8 cellular contexts compared by ENCODE assay signal in genomic region chr20:45052698-45053440, GRCh38. TPM values are rescaled to one million over a fixed set of nuclear protein-coding genes. Genes with fewer than 3 reads are reported as not detected.
A peak's percentile ranks its signal among the peaks of the same experiment; 100 is the strongest.
DNase-seq lines count a peak whose midpoint lies in the region; ATAC-seq and TF ChIP-seq lines count a peak whose summit lies in the region.

No MANE protein-coding gene starts in this region.

- TF ChIP-seq POLR2A in NB4 (IDR thresholded peaks at IDR 0.05; ENCODE audit: extremely low read depth, insufficient read length) = no peak

- H3K27me3 ChIP-seq in smooth muscle cell (ENCODE audit: low read depth) = no peaks in the 10 kb centered on the region

- DNase-seq in A172 (ENCODE audit: low spot score) = peak; percentile 25
- DNase-seq in NB4 (ENCODE audit: low read depth) = peak; percentile 64
- no peak for DNase-seq in smooth muscle cell (lab: John Stamatoyannopoulos, UW; ENCODE audit: unreplicated experiment)
- DNase-seq in dermis blood vessel endothelial cell = no peak
- DNase-seq in SK-N-DZ (ENCODE audit: low spot score) = no peak

- no peaks in the 10 kb centered on the region for H3K36me3 ChIP-seq in smooth muscle cell (ENCODE audit: low read depth)

- H3K4me2 ChIP-seq in smooth muscle cell = peak overlapping the region; percentile 33

- H3K4me3 ChIP-seq in NB4 (ENCODE audit: low read depth, low read length) (no peak overlapping the region), smooth muscle cell (no peak overlapping the region)

- TF ChIP-seq CTCF in NB4 (IDR thresholded peaks at IDR 0.05; ENCODE audit: low read depth, low read length) (no peak), smooth muscle cell (IDR thresholded peaks at IDR 0.05; ENCODE audit: borderline replicate concordance, insufficient read depth, poor library complexity, severe bottlenecking) (no peak)

- H2AFZ ChIP-seq in smooth muscle cell (ENCODE audit: low read depth) = no peak overlapping the region

- peaks cover 4% of the 10 kb centered on the region for H4K20me1 ChIP-seq in smooth muscle cell (ENCODE audit: low read depth)

- H3K4me1 ChIP-seq in smooth muscle cell (ENCODE audit: low read depth) = peaks cover 14% of the 10 kb centered on the region

- H3K9ac ChIP-seq in smooth muscle cell (ENCODE audit: low read depth) = peak overlapping the region; percentile 6

- ATAC-seq in GM18868 (IDR thresholded peaks at IDR 0.05; ENCODE audit: unreplicated experiment) = peak; percentile 47
- no peak for ATAC-seq in HG03196 (IDR thresholded peaks at IDR 0.05; ENCODE audit: unreplicated experiment)

- peaks cover 6% of the 10 kb centered on the region for H3F3A ChIP-seq in smooth muscle cell (ENCODE audit: low read depth)

- H3K79me2 ChIP-seq in smooth muscle cell (ENCODE audit: low read depth) = no peaks in the 10 kb centered on the region

- H3K9me3 ChIP-seq in smooth muscle cell (replicated peaks; ENCODE audit: low read depth) = no peaks in the 10 kb centered on the region

- H3K27ac ChIP-seq in cingulate gyrus (ENCODE audit: low read depth, low read length) (peak overlapping the region; percentile 70), smooth muscle cell (ENCODE audit: low read depth) (peak overlapping the region; percentile 59)

- 38% methylated on average over 8 of the region's 8 CpGs for WGBS in smooth muscle cell (ENCODE audit: low lambda C conversion rate)

RNA-seq across cellular contexts. Expression of gene KCNS1, which starts 48.1 kb away (rescaled TPM):
- not detected in 2 replicates for total RNA-seq in A172 (2014; rRNA removed; shearing (Covaris generic))
- 0.49 and 1.4 TPM in 2 replicates for total RNA-seq in smooth muscle cell
- 0.35 and 1.8 TPM in 2 replicates for polyA plus RNA-seq in smooth muscle cell
- 0.33 and 0.68 TPM in 2 replicates for total RNA-seq in dermis blood vessel endothelial cell
- polyA plus RNA-seq in SK-N-DZ (2014; cell fraction: cytosol; rRNA removed) = 0.05 TPM in 1 of 2 replicates, not detected in the other
- 0.04 TPM in 1 of 2 replicates, not detected in the other for polyA plus RNA-seq in SK-N-DZ (2014; cell fraction: nucleus; rRNA removed)

Comparison
In these comparisons a context has a peak if more than half of its experiments do, and no peak if none do; other contexts are left out.
1. DNase-seq: peak in A172 (single experiment) and NB4 (single experiment); none in smooth muscle cell (single experiment), dermis blood vessel endothelial cell (single experiment) and SK-N-DZ (single experiment).